Comparison of ENCODE assay signal across 19 cellular contexts in the genomic region with DNA sequence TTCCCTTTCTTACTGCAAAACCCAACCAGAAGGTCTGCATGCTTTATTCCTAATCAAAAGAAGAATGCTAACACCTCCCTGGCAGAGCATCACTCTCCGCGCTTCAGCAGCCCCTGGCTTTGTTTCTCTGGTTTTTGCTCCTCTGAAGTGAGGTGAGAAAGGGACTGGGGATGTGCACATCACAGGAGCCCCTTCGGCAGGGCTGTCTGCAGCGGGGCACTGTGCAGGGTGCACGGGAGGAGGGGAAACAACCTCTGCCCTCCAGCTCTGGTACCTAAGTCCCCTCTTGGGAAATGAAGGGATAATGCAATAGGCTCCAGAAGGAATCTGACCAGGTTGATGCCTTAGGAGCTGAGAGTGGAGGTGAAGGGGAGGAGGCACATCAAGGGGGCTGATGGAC.
"Had no signal": no experiment of that assay in that cellular context is flagged by ENCODE, and none has a peak within 500 bp of the region (broad histone marks: within the 10 kb centered on the region; RNA-seq: fewer than 3 reads in every experiment).

No MANE protein-coding gene starts in this region.

- H2AFZ ChIP-seq: hepatocyte had no signal

- ATAC-seq: left colon; naive thymus-derived CD4-positive, alpha-beta T cell; pancreas; sciatic nerve; stimulated activated memory B cell treated with anti-CD40 and anti-IgM and Interleukin-4, amounts not matched to agents 10 μg/mL and 1 μg/mL and 100 μg/mL, for 72 hours; upper lobe of right lung had no signal

- H3K9me3 Mint-ChIP-seq: stimulated activated memory B cell treated with anti-CD40 and anti-IgM and Interleukin-4, amounts not matched to agents 10 μg/mL and 1 μg/mL and 100 μg/mL, for 72 hours; stimulated activated naive CD8-positive, alpha-beta T cell treated with anti-CD3 and anti-CD28 coated beads, Interleukin-15, Interleukin-2, amounts not matched to agents 100 ng/mL and 50 ng/mL, for 24 hours had no signal

- H3K4me2 ChIP-seq: hepatocyte had no signal

- H3K36me3 ChIP-seq: pancreas, prostate gland, spleen, tibial artery, upper lobe of right lung had no signal

- H3K27ac ChIP-seq: coronary artery, hepatocyte, pancreas, prostate gland, spleen, tibial artery, upper lobe of right lung had no signal

- H3K36me3 Mint-ChIP-seq: naive thymus-derived CD4-positive, alpha-beta T cell; stimulated activated memory B cell treated with anti-CD40 and anti-IgM and Interleukin-4, amounts not matched to agents 10 μg/mL and 1 μg/mL and 100 μg/mL, for 72 hours had no signal

- H3K4me1 Mint-ChIP-seq: naive thymus-derived CD4-positive, alpha-beta T cell; stimulated activated memory B cell treated with anti-CD40 and anti-IgM and Interleukin-4, amounts not matched to agents 10 μg/mL and 1 μg/mL and 100 μg/mL, for 72 hours had no signal

- H3K4me3 ChIP-seq: coronary artery, hepatocyte, pancreas, prostate gland, spleen, tibial artery, upper lobe of right lung had no signal

- H3K4me3 Mint-ChIP-seq: naive thymus-derived CD4-positive, alpha-beta T cell; stimulated activated memory B cell treated with anti-CD40 and anti-IgM and Interleukin-4, amounts not matched to agents 10 μg/mL and 1 μg/mL and 100 μg/mL, for 72 hours; stimulated activated naive CD8-positive, alpha-beta T cell treated with anti-CD3 and anti-CD28 coated beads, Interleukin-15, Interleukin-2, amounts not matched to agents 100 ng/mL and 50 ng/mL, for 24 hours had no signal

- DNase-seq: effector CD8-positive, alpha-beta T cell; foreskin melanocyte; left colon; mesendoderm; naive thymus-derived CD4-positive, alpha-beta T cell; nucleus accumbens; pancreas; spleen; stimulated activated CD4-positive, alpha-beta T cell treated with anti-CD3 and anti-CD28 coated beads, Interleukin-15, amount 100 ng/mL, for 24 hours; stimulated activated CD4-positive, alpha-beta T cell treated with anti-CD3 and anti-CD28 coated beads, Interleukin-1b, Interleukin-23, amount 100 ng/mL, for 48 hours; stimulated activated CD4-positive, alpha-beta T cell treated with anti-CD3 and anti-CD28 coated beads, Interleukin-4, amount 100 ng/mL, for 24 hours; upper lobe of right lung had no signal

- H3K9me3 ChIP-seq: pancreas, prostate gland, spleen, tibial artery, upper lobe of right lung had no signal

- H3K27ac Mint-ChIP-seq: naive thymus-derived CD4-positive, alpha-beta T cell; stimulated activated memory B cell treated with anti-CD40 and anti-IgM and Interleukin-4, amounts not matched to agents 10 μg/mL and 1 μg/mL and 100 μg/mL, for 72 hours; stimulated activated naive CD8-positive, alpha-beta T cell treated with anti-CD3 and anti-CD28 coated beads, Interleukin-15, Interleukin-2, amounts not matched to agents 100 ng/mL and 50 ng/mL, for 24 hours had no signal

- H3K4me1 ChIP-seq: pancreas, prostate gland, upper lobe of right lung had no signal
